In genomic region chr20:25323486-25324246, GRCh38 we compare ENCODE assay signal across 18 cellular contexts.
A peak's percentile ranks its signal among the peaks of the same experiment; 100 is the strongest.
DNase-seq lines count a peak whose midpoint lies in the region; ATAC-seq and TF ChIP-seq lines count a peak whose summit lies in the region.
"Had no signal": no experiment of that assay in that cellular context is flagged by ENCODE, and none has a peak within 500 bp of the region (broad histone marks: within the 10 kb centered on the region; RNA-seq: fewer than 3 reads in every experiment).

No MANE protein-coding gene starts in this region.

- intact Hi-C loops in activated B cell treated with CpG ODN at 0.5 μM for 24 hours (cut with micrococcal nuclease) = no loop called here

- no peaks in the 10 kb centered on the region for H3K27me3 Mint-ChIP-seq in activated CD8-positive, alpha-beta memory T cell treated with anti-CD3 and anti-CD28 coated beads, Interleukin-2, amount 10 ng/mL, durations not matched to agents 7 days and 5 days
- no peaks in the 10 kb centered on the region for H3K27me3 Mint-ChIP-seq in activated B cell treated with CpG ODN at 0.5 μM for 24 hours
- H3K27me3 Mint-ChIP-seq: naive B cell had no signal

- H3K27ac ChIP-seq in layer of hippocampus (ENCODE audit: low read depth, low read length) (peak overlapping the region; percentile 15), substantia nigra (ENCODE audit: low read depth, low read length, poor library complexity, severe bottlenecking) (peak overlapping the region; percentile 42)
- H3K27ac ChIP-seq: foreskin keratinocyte had no signal

- peak; percentile 43 for DNase-seq in activated CD8-positive, alpha-beta memory T cell treated with anti-CD3 and anti-CD28 coated beads for 24 hours
- DNase-seq in activated CD8-positive, alpha-beta memory T cell treated with anti-CD3 and anti-CD28 coated beads, Interleukin-2, amount 10 ng/mL, durations not matched to agents 7 days and 5 days = no peak
- DNase-seq in activated B cell treated with CpG ODN at 0.5 μM for 24 hours (peak; percentile 11), substantia nigra (lab: John Stamatoyannopoulos, UW) (no peak), NCI-H2227 treated with DMSO at 0.1 percent for 48 hours (lab: John Stamatoyannopoulos, UW) (no peak), NCI-H2029 treated with DMSO at 0.1 percent for 48 hours (lab: John Stamatoyannopoulos, UW) (no peak), NCI-H748 treated with DMSO at 0.1 percent for 48 hours (lab: John Stamatoyannopoulos, UW) (no peak)
- DNase-seq: activated CD4-positive, CD25-positive, alpha-beta regulatory T cell treated with anti-CD3 and anti-CD28 coated beads, Interleukin-2, amount 50 U/mL, for 72 hours; activated naive CD4-positive, alpha-beta T cell treated with anti-CD3 and anti-CD28 coated beads, Interleukin-2, amount 50 U/mL, for 16 hours; EL; foreskin keratinocyte; mammary epithelial cell; naive B cell; NCI-H524 treated with DMSO at 0.1 percent for 48 hours; stimulated activated CD4-positive, alpha-beta T cell treated with anti-CD3 and anti-CD28 coated beads, Interleukin-4, amount 100 ng/mL, for 24 hours; stomach had no signal

- H3K4me3 Mint-ChIP-seq in activated CD8-positive, alpha-beta memory T cell treated with anti-CD3 and anti-CD28 coated beads, Interleukin-2, amount 10 ng/mL, durations not matched to agents 7 days and 5 days = no peak overlapping the region
- no peak overlapping the region for H3K4me3 Mint-ChIP-seq in activated B cell treated with CpG ODN at 0.5 μM for 24 hours
- H3K4me3 Mint-ChIP-seq: activated T-helper 1 cell treated with anti-CD3 and anti-CD28 coated beads, Interleukin-12 subunit alpha, Interleukin-12 subunit beta, Interleukin-2, Interleukin-4 antibody, amounts not matched to agents 30 ng/mL and 10 ng/mL and 1 ng/mL, durations not matched to agents 14 hours and 24 hours and 36 hours; naive B cell had no signal

- TF ChIP-seq CTCF in activated B cell treated with CpG ODN at 0.5 μM for 24 hours (IDR thresholded peaks at IDR 0.05) = no peak

- CTCF ChIA-PET in activated CD8-positive, alpha-beta memory T cell treated with anti-CD3 and anti-CD28 coated beads, Interleukin-2, amount 10 ng/mL, durations not matched to agents 7 days and 5 days (lab: Charles Lee) = interaction anchor here (1.5 kb wide), 1 partner anchor 75 kb away, joined by 3 read pairs; no protein-coding TSS in a partner anchor
- CTCF ChIA-PET in activated B cell treated with CpG ODN at 0.5 μM for 24 hours (lab: Charles Lee) = no interaction called here

- peaks cover 11% of the 10 kb centered on the region for H3K4me1 Mint-ChIP-seq in activated CD8-positive, alpha-beta memory T cell treated with anti-CD3 and anti-CD28 coated beads, Interleukin-2, amount 10 ng/mL, durations not matched to agents 7 days and 5 days
- H3K4me1 Mint-ChIP-seq in activated B cell treated with CpG ODN at 0.5 μM for 24 hours = peaks cover 28% of the 10 kb centered on the region

- no peaks in the 10 kb centered on the region for H3K27me3 ChIP-seq in layer of hippocampus (ENCODE audit: control insufficient read depth, insufficient read depth, low read length)
- H3K27me3 ChIP-seq: foreskin keratinocyte, stomach had no signal

- no peaks in the 10 kb centered on the region for H3K9me3 Mint-ChIP-seq in activated CD8-positive, alpha-beta memory T cell treated with anti-CD3 and anti-CD28 coated beads, Interleukin-2, amount 10 ng/mL, durations not matched to agents 7 days and 5 days (ENCODE audit: low read depth)
- no peaks in the 10 kb centered on the region for H3K9me3 Mint-ChIP-seq in activated B cell treated with CpG ODN at 0.5 μM for 24 hours
- H3K9me3 Mint-ChIP-seq: activated T-helper 1 cell treated with anti-CD3 and anti-CD28 coated beads, Interleukin-12 subunit alpha, Interleukin-12 subunit beta, Interleukin-2, Interleukin-4 antibody, amounts not matched to agents 30 ng/mL and 10 ng/mL and 1 ng/mL, durations not matched to agents 14 hours and 24 hours and 36 hours; naive B cell had no signal

- H3K27ac Mint-ChIP-seq in activated CD8-positive, alpha-beta memory T cell treated with anti-CD3 and anti-CD28 coated beads, Interleukin-2, amount 10 ng/mL, durations not matched to agents 7 days and 5 days = no peak overlapping the region
- no peak overlapping the region for H3K27ac Mint-ChIP-seq in activated B cell treated with CpG ODN at 0.5 μM for 24 hours
- H3K27ac Mint-ChIP-seq: activated T-helper 1 cell treated with anti-CD3 and anti-CD28 coated beads, Interleukin-12 subunit alpha, Interleukin-12 subunit beta, Interleukin-2, Interleukin-4 antibody, amounts not matched to agents 30 ng/mL and 10 ng/mL and 1 ng/mL, durations not matched to agents 14 hours and 24 hours and 36 hours had no signal

- peaks cover 2% of the 10 kb centered on the region for H3K36me3 Mint-ChIP-seq in activated CD8-positive, alpha-beta memory T cell treated with anti-CD3 and anti-CD28 coated beads, Interleukin-2, amount 10 ng/mL, durations not matched to agents 7 days and 5 days
- peaks cover 10% of the 10 kb centered on the region for H3K36me3 Mint-ChIP-seq in activated B cell treated with CpG ODN at 0.5 μM for 24 hours (ENCODE audit: low read depth)

- POLR2A ChIA-PET in activated B cell treated with CpG ODN at 0.5 μM for 24 hours (lab: Charles Lee) = interaction anchor here (0.9 kb wide), 1 partner anchor 9 kb away, joined by 3 read pairs; no protein-coding TSS in a partner anchor

- no peak for ATAC-seq in activated CD8-positive, alpha-beta memory T cell treated with anti-CD3 and anti-CD28 coated beads, Interleukin-2, amount 10 ng/mL, durations not matched to agents 7 days and 5 days
- no peak for ATAC-seq in activated B cell treated with CpG ODN at 0.5 μM for 24 hours (ENCODE audit: low read depth)
- ATAC-seq: foreskin keratinocyte had no signal

Comparison
In these comparisons a context has a peak if more than half of its experiments do, and no peak if none do; other contexts are left out.
1. DNase-seq: peak in activated CD8-positive, alpha-beta memory T cell treated with anti-CD3 and anti-CD28 coated beads for 24 hours (single experiment) and activated B cell treated with CpG ODN at 0.5 μM for 24 hours (single experiment); none in activated CD8-positive, alpha-beta memory T cell treated with anti-CD3 and anti-CD28 coated beads, Interleukin-2, amount 10 ng/mL, durations not matched to agents 7 days and 5 days (single experiment), substantia nigra (0 of 49), NCI-H2227 treated with DMSO at 0.1 percent for 48 hours (single experiment), NCI-H2029 treated with DMSO at 0.1 percent for 48 hours (single experiment) and NCI-H748 treated with DMSO at 0.1 percent for 48 hours (single experiment).